1 cellular context compared by ENCODE assay signal in genomic region chr5:79143684-79144379, GRCh38.
TF ChIP-seq lines count a peak whose summit lies in the region.

No MANE protein-coding gene starts in this region.

TF ChIP-seq in K562, 482 proteins besides CTCF, POLR2A, EP300 and RAD21 (continued from another document and continues in another):
- TF ChIP-seq CHD7 (IDR thresholded peaks at IDR 0.05; ENCODE audit: low read depth, low read length) (no peak), MAFF (IDR thresholded peaks at IDR 0.05; ENCODE audit: low read length) (peak; percentile 41; the same call in 1 of the 2 replicates), MAFG (tag; conservative IDR thresholded peaks at IDR 0.05) (peak; percentile 66), MTA3 (IDR thresholded peaks at IDR 0.05; ENCODE audit: borderline replicate concordance) (no peak), FOXK1 (CRISPR knock-in tag; IDR thresholded peaks at IDR 0.05; ENCODE audit: borderline replicate concordance) (no peak), NFE2 (IDR thresholded peaks at IDR 0.05; ENCODE audit: low read depth) (peak; percentile 81), PHF21A (IDR thresholded peaks at IDR 0.05; ENCODE audit: borderline replicate concordance, low read depth) (no peak), U2AF2 (optimal IDR thresholded peaks at IDR 0.05; ENCODE audit: low read depth, low read length) (no peak), ZBTB11 (CRISPR knock-in tag; IDR thresholded peaks at IDR 0.05) (no peak), BACH1 (tag; IDR thresholded peaks at IDR 0.05) (peak; percentile 69; the same call in 1 of the 2 replicates), ZEB2 (IDR thresholded peaks at IDR 0.05) (peak; percentile 67; the same call in 1 of the 2 replicates), FOSL1 (tag; conservative IDR thresholded peaks at IDR 0.05) (peak; percentile 49; the same call in 1 of the 2 replicates), ERF (CRISPR knock-in tag; IDR thresholded peaks at IDR 0.05) (no peak), SAFB2 (IDR thresholded peaks at IDR 0.05; ENCODE audit: borderline replicate concordance, low read depth, low read length, severe bottlenecking) (no peak), ATF7 (IDR thresholded peaks at IDR 0.05) (peak; percentile 92), FOXJ2 (tag; IDR thresholded peaks at IDR 0.05) (no peak), MEIS2 (IDR thresholded peaks at IDR 0.05; ENCODE audit: partially characterized antibody) (peak; percentile 13), ZNF583 (CRISPR knock-in tag; IDR thresholded peaks at IDR 0.05) (no peak), ZSCAN29 (IDR thresholded peaks at IDR 0.05) (no peak), NFRKB (IDR thresholded peaks at IDR 0.05; ENCODE audit: low read depth) (peak; percentile 32; the same call in 1 of the 2 replicates), ZNF444 (CRISPR knock-in tag; IDR thresholded peaks at IDR 0.05) (no peak), ESRRA (IDR thresholded peaks at IDR 0.05; ENCODE audit: borderline replicate concordance, low read depth) (no peak), ATF1 (CRISPR knock-in tag; IDR thresholded peaks at IDR 0.05) (no peak), ATF1 (tag; IDR thresholded peaks at IDR 0.05) (peak; percentile 49; the same call in 1 of the 2 replicates), ZNF507 (tag; conservative IDR thresholded peaks at IDR 0.05) (no peak), THRAP3 (IDR thresholded peaks at IDR 0.05; ENCODE audit: borderline replicate concordance) (no peak), ZNF143 (CRISPR knock-in tag; IDR thresholded peaks at IDR 0.05) (no peak), RCOR1 (IDR thresholded peaks at IDR 0.05; ENCODE audit: borderline replicate concordance in 1 of 2, low read depth in 2 of 2, low read length in 2 of 2) (peak in 1 of 2 experiments; percentile 10; a peak in 1 of 4 replicates), JUN (IDR thresholded peaks at IDR 0.05; ENCODE audit: borderline replicate concordance, low read depth, low read length) (peak; percentile 66), JUN (CRISPR knock-in tag; IDR thresholded peaks at IDR 0.05; ENCODE audit: borderline replicate concordance) (no peak)
- TF ChIP-seq, protein P1, sequence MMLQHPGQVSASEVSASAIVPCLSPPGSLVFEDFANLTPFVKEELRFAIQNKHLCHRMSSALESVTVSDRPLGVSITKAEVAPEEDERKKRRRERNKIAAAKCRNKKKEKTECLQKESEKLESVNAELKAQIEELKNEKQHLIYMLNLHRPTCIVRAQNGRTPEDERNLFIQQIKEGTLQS (IDR thresholded peaks at IDR 0.05), result peak; percentile 93
- TF ChIP-seq, protein P1 (CRISPR knock-in tag; conservative IDR thresholded peaks at IDR 0.05), result no peak
- TF ChIP-seq, protein P2, sequence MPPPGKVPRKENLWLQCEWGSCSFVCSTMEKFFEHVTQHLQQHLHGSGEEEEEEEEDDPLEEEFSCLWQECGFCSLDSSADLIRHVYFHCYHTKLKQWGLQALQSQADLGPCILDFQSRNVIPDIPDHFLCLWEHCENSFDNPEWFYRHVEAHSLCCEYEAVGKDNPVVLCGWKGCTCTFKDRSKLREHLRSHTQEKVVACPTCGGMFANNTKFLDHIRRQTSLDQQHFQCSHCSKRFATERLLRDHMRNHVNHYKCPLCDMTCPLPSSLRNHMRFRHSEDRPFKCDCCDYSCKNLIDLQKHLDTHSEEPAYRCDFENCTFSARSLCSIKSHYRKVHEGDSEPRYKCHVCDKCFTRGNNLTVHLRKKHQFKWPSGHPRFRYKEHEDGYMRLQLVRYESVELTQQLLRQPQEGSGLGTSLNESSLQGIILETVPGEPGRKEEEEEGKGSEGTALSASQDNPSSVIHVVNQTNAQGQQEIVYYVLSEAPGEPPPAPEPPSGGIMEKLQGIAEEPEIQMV (tag; conservative IDR thresholded peaks at IDR 0.05; ENCODE audit: low read depth), result no peak
- TF ChIP-seq, protein P3, sequence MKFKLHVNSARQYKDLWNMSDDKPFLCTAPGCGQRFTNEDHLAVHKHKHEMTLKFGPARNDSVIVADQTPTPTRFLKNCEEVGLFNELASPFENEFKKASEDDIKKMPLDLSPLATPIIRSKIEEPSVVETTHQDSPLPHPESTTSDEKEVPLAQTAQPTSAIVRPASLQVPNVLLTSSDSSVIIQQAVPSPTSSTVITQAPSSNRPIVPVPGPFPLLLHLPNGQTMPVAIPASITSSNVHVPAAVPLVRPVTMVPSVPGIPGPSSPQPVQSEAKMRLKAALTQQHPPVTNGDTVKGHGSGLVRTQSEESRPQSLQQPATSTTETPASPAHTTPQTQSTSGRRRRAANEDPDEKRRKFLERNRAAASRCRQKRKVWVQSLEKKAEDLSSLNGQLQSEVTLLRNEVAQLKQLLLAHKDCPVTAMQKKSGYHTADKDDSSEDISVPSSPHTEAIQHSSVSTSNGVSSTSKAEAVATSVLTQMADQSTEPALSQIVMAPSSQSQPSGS (CRISPR knock-in tag; IDR thresholded peaks at IDR 0.05), result no peak
- TF ChIP-seq, protein P4, sequence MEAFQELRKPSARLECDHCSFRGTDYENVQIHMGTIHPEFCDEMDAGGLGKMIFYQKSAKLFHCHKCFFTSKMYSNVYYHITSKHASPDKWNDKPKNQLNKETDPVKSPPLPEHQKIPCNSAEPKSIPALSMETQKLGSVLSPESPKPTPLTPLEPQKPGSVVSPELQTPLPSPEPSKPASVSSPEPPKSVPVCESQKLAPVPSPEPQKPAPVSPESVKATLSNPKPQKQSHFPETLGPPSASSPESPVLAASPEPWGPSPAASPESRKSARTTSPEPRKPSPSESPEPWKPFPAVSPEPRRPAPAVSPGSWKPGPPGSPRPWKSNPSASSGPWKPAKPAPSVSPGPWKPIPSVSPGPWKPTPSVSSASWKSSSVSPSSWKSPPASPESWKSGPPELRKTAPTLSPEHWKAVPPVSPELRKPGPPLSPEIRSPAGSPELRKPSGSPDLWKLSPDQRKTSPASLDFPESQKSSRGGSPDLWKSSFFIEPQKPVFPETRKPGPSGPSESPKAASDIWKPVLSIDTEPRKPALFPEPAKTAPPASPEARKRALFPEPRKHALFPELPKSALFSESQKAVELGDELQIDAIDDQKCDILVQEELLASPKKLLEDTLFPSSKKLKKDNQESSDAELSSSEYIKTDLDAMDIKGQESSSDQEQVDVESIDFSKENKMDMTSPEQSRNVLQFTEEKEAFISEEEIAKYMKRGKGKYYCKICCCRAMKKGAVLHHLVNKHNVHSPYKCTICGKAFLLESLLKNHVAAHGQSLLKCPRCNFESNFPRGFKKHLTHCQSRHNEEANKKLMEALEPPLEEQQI (IDR thresholded peaks at IDR 0.05), result no peak
